Comparison of ENCODE assay signal across 17 cellular contexts in the genomic region with DNA sequence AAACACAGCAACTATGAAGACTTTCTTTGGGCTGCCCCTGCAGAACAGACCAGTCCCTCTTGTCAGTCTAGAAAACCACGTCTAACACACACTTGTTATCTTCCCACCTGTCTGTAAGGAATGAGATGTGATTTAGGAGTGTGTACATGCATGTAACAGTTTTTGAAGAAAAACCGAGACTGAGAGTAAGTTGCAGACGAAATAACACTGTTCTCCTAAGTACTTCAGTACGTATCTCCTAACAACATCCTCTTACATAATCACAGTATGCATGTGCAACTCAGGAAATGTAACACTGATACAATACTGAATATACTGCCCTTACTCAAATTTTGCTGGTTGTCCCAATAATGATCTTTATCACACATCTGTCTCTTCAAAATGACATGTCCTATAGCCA. TPM values are rescaled to one million over a fixed set of nuclear protein-coding genes. Genes with fewer than 3 reads are reported as not detected.
A peak's percentile ranks its signal among the peaks of the same experiment; 100 is the strongest.
DNase-seq lines count a peak whose midpoint lies in the region; ATAC-seq and FAIRE-seq lines count a peak whose summit lies in the region.
"Had no signal": no experiment of that assay in that cellular context is flagged by ENCODE, and none has a peak within 500 bp of the region (broad histone marks: within the 10 kb centered on the region; RNA-seq: fewer than 3 reads in every experiment).

No MANE protein-coding gene starts in this region.

- no peaks in the 10 kb centered on the region for H3K27me3 Mint-ChIP-seq in stimulated activated naive CD8-positive, alpha-beta T cell treated with anti-CD3 and anti-CD28 coated beads, Interleukin-15, Interleukin-2, amounts not matched to agents 100 ng/mL and 50 ng/mL, for 24 hours
- no peaks in the 10 kb centered on the region for H3K27me3 Mint-ChIP-seq in T-helper 17 cell
- no peaks in the 10 kb centered on the region for H3K27me3 Mint-ChIP-seq in memory B cell

- no peaks in the 10 kb centered on the region for H3K9me3 Mint-ChIP-seq in stimulated activated naive CD8-positive, alpha-beta T cell treated with anti-CD3 and anti-CD28 coated beads, Interleukin-15, Interleukin-2, amounts not matched to agents 100 ng/mL and 50 ng/mL, for 24 hours
- no peaks in the 10 kb centered on the region for H3K9me3 Mint-ChIP-seq in memory B cell
- H3K9me3 Mint-ChIP-seq: T-helper 1 cell treated with Interleukin-12 subunit alpha and Interleukin-12 subunit beta and Interleukin-4 antibody, amounts not matched to agents 30 μg/mL and 1 μg/mL, for 36 hours had no signal

- ATAC-seq in stimulated activated naive CD8-positive, alpha-beta T cell treated with anti-CD3 and anti-CD28 coated beads, Interleukin-15, Interleukin-2, amounts not matched to agents 100 U/mL and 50 U/mL, for 24 hours: no peak
- ATAC-seq in T-helper 17 cell (no peak), memory B cell (ENCODE audit: low read depth) (no peak), HG02852 (IDR thresholded peaks at IDR 0.05; ENCODE audit: unreplicated experiment) (no peak)
- ATAC-seq: foreskin keratinocyte, Panc1 had no signal

- peak overlapping the region; percentile 10 for H3K27ac Mint-ChIP-seq in stimulated activated naive CD8-positive, alpha-beta T cell treated with anti-CD3 and anti-CD28 coated beads, Interleukin-15, Interleukin-2, amounts not matched to agents 100 ng/mL and 50 ng/mL, for 24 hours
- peak overlapping the region; percentile 57 for H3K27ac Mint-ChIP-seq in T-helper 17 cell
- peak overlapping the region; percentile 45 for H3K27ac Mint-ChIP-seq in memory B cell
- H3K27ac Mint-ChIP-seq: T-helper 1 cell treated with Interleukin-12 subunit alpha and Interleukin-12 subunit beta and Interleukin-4 antibody, amounts not matched to agents 30 μg/mL and 1 μg/mL, for 36 hours had no signal

- peaks cover 5% of the 10 kb centered on the region for H3K36me3 Mint-ChIP-seq in stimulated activated naive CD8-positive, alpha-beta T cell treated with anti-CD3 and anti-CD28 coated beads, Interleukin-15, Interleukin-2, amounts not matched to agents 100 ng/mL and 50 ng/mL, for 24 hours (ENCODE audit: low read depth)
- H3K36me3 Mint-ChIP-seq in T-helper 17 cell (ENCODE audit: low read depth) (no peaks in the 10 kb centered on the region), memory B cell (peaks cover 2% of the 10 kb centered on the region)

- H3K9me3 ChIP-seq in T-helper 17 cell (ENCODE audit: control insufficient read depth, low read length, poor library complexity, severe bottlenecking): no peaks in the 10 kb centered on the region
- H3K9me3 ChIP-seq: prostate gland, tibial nerve had no signal

- no peak overlapping the region for H3K4me3 Mint-ChIP-seq in stimulated activated naive CD8-positive, alpha-beta T cell treated with anti-CD3 and anti-CD28 coated beads, Interleukin-15, Interleukin-2, amounts not matched to agents 100 ng/mL and 50 ng/mL, for 24 hours
- no peak overlapping the region for H3K4me3 Mint-ChIP-seq in T-helper 17 cell
- H3K4me3 Mint-ChIP-seq in memory B cell: no peak overlapping the region
- H3K4me3 Mint-ChIP-seq: T-helper 1 cell treated with Interleukin-12 subunit alpha and Interleukin-12 subunit beta and Interleukin-4 antibody, amounts not matched to agents 30 μg/mL and 1 μg/mL, for 36 hours had no signal

- DNase-seq in stimulated activated naive CD8-positive, alpha-beta T cell treated with anti-CD3 and anti-CD28 coated beads, Interleukin-15, Interleukin-2, amounts not matched to agents 100 U/mL and 50 U/mL, for 24 hours: no peak
- DNase-seq in T-helper 17 cell (no peak), memory B cell (ENCODE audit: low spot score in 2 of 2) (no peak), urothelium cell line (ENCODE audit: low spot score) (no peak), NCI-H2196 (lab: John Stamatoyannopoulos, UW; ENCODE audit: unreplicated experiment) (no peak), NCI-H2029 (lab: John Stamatoyannopoulos, UW) (no peak)
- DNase-seq: activated CD4-positive, alpha-beta T cell treated with anti-CD3 and anti-CD28 coated beads, Interleukin-2, amount 50 U/mL, for 4 hours; activated gamma-delta T cell treated with Interleukin-2 at 50 U/mL for 16 hours; foreskin keratinocyte; MM.1S; NCI-H226 had no signal

- H3K4me1 Mint-ChIP-seq in stimulated activated naive CD8-positive, alpha-beta T cell treated with anti-CD3 and anti-CD28 coated beads, Interleukin-15, Interleukin-2, amounts not matched to agents 100 ng/mL and 50 ng/mL, for 24 hours (ENCODE audit: low read depth): peaks cover 61% of the 10 kb centered on the region
- peaks cover 47% of the 10 kb centered on the region for H3K4me1 Mint-ChIP-seq in T-helper 17 cell
- peaks cover 52% of the 10 kb centered on the region for H3K4me1 Mint-ChIP-seq in memory B cell

- peak; percentile 66 for FAIRE-seq in urothelium cell line (lab: Jason Lieb, UNC)

RNA-seq across cellular contexts. Expression of gene CREBBP, which starts 25.8 kb away (rescaled TPM):
- 100 to 1,000 TPM; 158 to 173 TPM for total RNA-seq in T-helper 17 cell
